In the genomic region with DNA sequence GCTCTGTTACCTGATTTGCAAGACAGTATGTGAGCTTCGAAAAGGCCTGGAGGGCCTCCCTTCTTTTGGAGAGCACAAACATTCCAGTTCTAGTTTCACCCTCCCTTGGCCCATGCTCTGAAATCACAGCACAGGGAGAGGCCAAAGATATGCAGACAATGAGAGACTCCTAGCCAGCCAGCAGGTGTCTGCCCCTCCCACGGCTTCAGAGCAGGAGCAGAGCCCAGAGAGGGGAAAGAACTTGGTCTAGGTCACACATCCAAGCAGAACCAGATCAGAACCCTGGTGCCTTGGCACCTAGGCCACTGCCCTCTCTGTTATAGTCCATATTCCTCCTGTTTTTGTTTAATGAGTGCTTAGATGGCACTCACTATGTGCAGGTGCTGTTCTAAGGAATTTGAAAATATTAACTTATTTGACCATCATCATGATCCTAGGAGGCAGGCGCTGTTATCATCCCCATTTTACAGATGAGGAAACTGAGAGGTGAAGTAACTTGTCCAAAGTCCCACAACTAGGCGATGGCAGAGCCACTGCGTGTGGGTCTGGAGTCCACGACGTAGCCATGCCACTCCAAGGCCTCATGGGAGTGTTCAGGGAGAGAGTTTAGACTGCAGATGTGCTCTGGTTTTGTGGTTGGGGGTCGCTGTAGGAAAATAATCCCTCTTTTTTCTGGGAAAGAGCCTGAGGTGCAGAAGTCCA, we compare ENCODE assay signal across 12 cellular contexts. TPM values are rescaled to one million over a fixed set of nuclear protein-coding genes. Genes with fewer than 3 reads are reported as not detected.
DNase-seq lines count a peak whose midpoint lies in the region; ATAC-seq and TF ChIP-seq lines count a peak whose summit lies in the region.
"Had no signal": no experiment of that assay in that cellular context is flagged by ENCODE, and none has a peak within 500 bp of the region (broad histone marks: within the 10 kb centered on the region; RNA-seq: fewer than 3 reads in every experiment).

No MANE protein-coding gene starts in this region.

- no peaks in the 10 kb centered on the region for H3K36me3 ChIP-seq in OCI-LY3 (replicated peaks; ENCODE audit: low read depth, low read length)
- no peaks in the 10 kb centered on the region for H3K36me3 ChIP-seq in Peyer's patch
- H3K36me3 ChIP-seq in A673 (ENCODE audit: insufficient read depth, low read length, poor library complexity, severe bottlenecking): no peaks in the 10 kb centered on the region

- H3K4me1 ChIP-seq in OCI-LY3 (ENCODE audit: low read length) (peaks cover 20% of the 10 kb centered on the region), right cardiac atrium (ENCODE audit: control insufficient read depth, insufficient read depth, low read length) (peaks cover 6% of the 10 kb centered on the region), Peyer's patch (peaks cover 0 to 14% (median 0%) of the 10 kb centered on the region in 4 donors), A673 (ENCODE audit: insufficient read depth, low read length, poor library complexity, severe bottlenecking) (no peaks in the 10 kb centered on the region)

- H3K9me3 ChIP-seq in OCI-LY3 (ENCODE audit: insufficient read depth, low read length): no peaks in the 10 kb centered on the region
- H3K9me3 ChIP-seq in right cardiac atrium (ENCODE audit: control insufficient read depth, low read length): no peaks in the 10 kb centered on the region
- H3K9me3 ChIP-seq in Peyer's patch: no peaks in the 10 kb centered on the region
- H3K9me3 ChIP-seq in A673 (ENCODE audit: low read depth, low read length, poor library complexity, severe bottlenecking): no peaks in the 10 kb centered on the region

- peak; percentile 41 for ATAC-seq in GM18511 (IDR thresholded peaks at IDR 0.05; ENCODE audit: unreplicated experiment)
- peak; percentile 67 to 76 for ATAC-seq in right cardiac atrium
- peak; percentile 60 for ATAC-seq in sciatic nerve
- no peak for ATAC-seq in GM19023 (IDR thresholded peaks at IDR 0.05; ENCODE audit: unreplicated experiment)
- ATAC-seq in HG03108 (IDR thresholded peaks at IDR 0.05; ENCODE audit: unreplicated experiment): no peak

- intact Hi-C loops in right cardiac atrium (cut with DNase I) (no loop called here), sciatic nerve (cut with DNase I) (no loop called here), A673 (cut with micrococcal nuclease; ENCODE audit: unreplicated experiment) (no loop called here)

- H3K27ac ChIP-seq in OCI-LY3 (ENCODE audit: low read length) (no peak overlapping the region), right cardiac atrium (ENCODE audit: low read length) (peak overlapping the region; percentile 99), Peyer's patch (peak overlapping the region in 2 of 4 donors; percentile 4 to 77), A673 (ENCODE audit: low read depth, low read length, poor library complexity, severe bottlenecking) (no peak overlapping the region)
- H3K27ac ChIP-seq: C4-2B had no signal

- H3K79me2 ChIP-seq in OCI-LY3 (ENCODE audit: low read length): no peaks in the 10 kb centered on the region

- H3K9ac ChIP-seq in OCI-LY3 (ENCODE audit: low read length): no peak overlapping the region

- 75% methylated on average over 8 of the region's 8 CpGs for WGBS in right cardiac atrium

- DNase-seq in right cardiac atrium (peak in 2 of 3 donors; percentile 66 to 69), sciatic nerve (ENCODE audit: low spot score) (no peak), Peyer's patch (no peak), A673 (ENCODE audit: low spot score) (no peak)
- DNase-seq: foreskin fibroblast; stimulated activated naive CD8-positive, alpha-beta T cell treated with anti-CD3 and anti-CD28 coated beads, Interleukin-15, Interleukin-2, amounts not matched to agents 100 U/mL and 50 U/mL, for 24 hours had no signal

- TF ChIP-seq CTCF in OCI-LY3 (IDR thresholded peaks at IDR 0.05; ENCODE audit: low read depth, low read length) (no peak), Peyer's patch (IDR thresholded peaks at IDR 0.05) (no peak), A673 (conservative IDR thresholded peaks at IDR 0.05; ENCODE audit: low read depth, low read length) (no peak)

- H3K4me3 ChIP-seq in OCI-LY3 (ENCODE audit: low read length): no peak overlapping the region
- no peak overlapping the region for H3K4me3 ChIP-seq in right cardiac atrium (ENCODE audit: low read length)
- no peak overlapping the region for H3K4me3 ChIP-seq in Peyer's patch
- no peak overlapping the region for H3K4me3 ChIP-seq in A673 (ENCODE audit: low read depth, low read length, poor library complexity, severe bottlenecking)

- POLR2A ChIA-PET in A673 (lab: Charles Lee; ENCODE audit: low non-redundant PET): no interaction called here

- CTCF ChIA-PET in A673 (lab: Charles Lee): interaction anchor here (0.7 kb wide), 1 partner anchor 104 kb away, joined by 4 read pairs; no protein-coding TSS in a partner anchor

- H4K20me1 ChIP-seq in OCI-LY3 (ENCODE audit: insufficient read depth, low read length): no peaks in the 10 kb centered on the region

- TF ChIP-seq POLR2A in Peyer's patch (IDR thresholded peaks at IDR 0.05): no peak

- 0 out of 2 replicates have a peak overlapping the region, but pooled peaks have one; percentile 71 for H2AFZ ChIP-seq in OCI-LY3 (ENCODE audit: low read depth, low read length)

- H3K27me3 ChIP-seq in OCI-LY3 (ENCODE audit: low read depth, low read length) (no peaks in the 10 kb centered on the region), right cardiac atrium (ENCODE audit: control insufficient read depth, insufficient read depth) (no peaks in the 10 kb centered on the region), Peyer's patch (no peaks in the 10 kb centered on the region), A673 (replicated peaks; ENCODE audit: insufficient read depth, low read depth, low read length, poor library complexity) (no peaks in the 10 kb centered on the region)

- no TSS peak for BruUV-seq in A673 (replicated peaks; lab: Mats Ljungman, UMichigan)

- no peak overlapping the region for H3K4me2 ChIP-seq in OCI-LY3 (ENCODE audit: low read length)

RNA-seq across cellular contexts. Expression of a gene that starts 27.2 kb away (rescaled TPM):
- total RNA-seq in right cardiac atrium (100 to 1,000 TPM; 177 to 220 (median 208) TPM), sciatic nerve (25.3 TPM), Peyer's patch (10 to 100 TPM in 1 of 4 donors, 1 to 10 TPM in 3; 2.6 to 15.7 (median 4.9) TPM), A673 (2021) (0.09 and 0.24 TPM in 2 replicates)
- 184 TPM for polyA plus RNA-seq in right cardiac atrium
- total RNA-seq: bronchial epithelial cell had no signal

Comparison
In these comparisons a context has a peak if more than half of its experiments do, and no peak if none do; other contexts are left out.
1. ATAC-seq: peak in GM18511 (single experiment), right cardiac atrium (2 of 2) and sciatic nerve (single experiment); none in GM19023 (single experiment) and HG03108 (single experiment).
2. DNase-seq: peak in right cardiac atrium (2 of 3); none in sciatic nerve (single experiment), Peyer's patch (0 of 3) and A673 (single experiment).